In genomic region chr13:92460479-92460878, GRCh38 we compare ENCODE assay signal across 19 cellular contexts.
"Had no signal": no experiment of that assay in that cellular context is flagged by ENCODE, and none has a peak within 500 bp of the region (broad histone marks: within the 10 kb centered on the region; RNA-seq: fewer than 3 reads in every experiment).

No MANE protein-coding gene starts in this region.

- H3K27me3 ChIP-seq: esophagus squamous epithelium, thyroid gland had no signal

- H3K4me1 ChIP-seq: esophagus squamous epithelium, parathyroid adenoma, thyroid gland had no signal

- DNase-seq: activated CD4-positive, alpha-beta T cell treated with anti-CD3 and anti-CD28 coated beads, Interleukin-2, amount 50 U/mL, for 4 hours; activated CD4-positive, CD25-positive, alpha-beta regulatory T cell treated with anti-CD3 and anti-CD28 coated beads, Interleukin-2, amount 50 U/mL, for 72 hours; activated naive CD4-positive, alpha-beta T cell treated with anti-CD3 and anti-CD28 coated beads for 36 hours; caudate nucleus; effector CD8-positive, alpha-beta T cell; esophagus squamous epithelium; foreskin fibroblast; glutamatergic neuron; left cardiac atrium; naive B cell; stimulated activated CD4-positive, alpha-beta T cell treated with anti-CD3 and anti-CD28 coated beads, Interleukin-2, amount 100 ng/mL, for 48 hours; T-helper 1 cell; T1000; thyroid gland had no signal

- FAIRE-seq: endothelial cell of umbilical vein, urothelium cell line had no signal

- H3K27ac ChIP-seq: coronary artery, esophagus squamous epithelium, parathyroid adenoma, thyroid gland had no signal

- ATAC-seq: left cardiac atrium; stimulated activated memory B cell treated with anti-CD40 and anti-IgM and Interleukin-4, amounts not matched to agents 10 μg/mL and 1 μg/mL and 100 μg/mL, for 72 hours had no signal

- H3K9me3 ChIP-seq: esophagus squamous epithelium, thyroid gland had no signal

- H3K4me3 ChIP-seq: coronary artery, esophagus squamous epithelium, thyroid gland had no signal

- H3K36me3 ChIP-seq: esophagus squamous epithelium, thyroid gland had no signal
